Comparison of ENCODE assay signal across 21 cellular contexts in genomic region chr1:175744833-175745232, GRCh38. TPM values are rescaled to one million over a fixed set of nuclear protein-coding genes. Genes with fewer than 3 reads are reported as not detected.
DNase-seq lines count a peak whose midpoint lies in the region; ATAC-seq and TF ChIP-seq lines count a peak whose summit lies in the region.
"Had no signal": no experiment of that assay in that cellular context is flagged by ENCODE, and none has a peak within 500 bp of the region (broad histone marks: within the 10 kb centered on the region; RNA-seq: fewer than 3 reads in every experiment).

No MANE protein-coding gene starts in this region.

- H4K20me1 ChIP-seq in DOHH2 (ENCODE audit: control insufficient read depth, insufficient read depth, low read depth, low read length) (no peaks in the 10 kb centered on the region), MM.1S (ENCODE audit: insufficient read depth, low read length) (no peaks in the 10 kb centered on the region), osteoblast (ENCODE audit: insufficient read depth, low read length) (no peaks in the 10 kb centered on the region)

- TF ChIP-seq CTCF in DOHH2 (IDR thresholded peaks at IDR 0.05; ENCODE audit: low read depth, low read length, poor library complexity, severe bottlenecking) (peak; percentile 66), MM.1S (IDR thresholded peaks at IDR 0.05; ENCODE audit: low read length) (peak; percentile 39), colonic mucosa (IDR thresholded peaks at IDR 0.05) (peak; percentile 13), osteoblast (IDR thresholded peaks at IDR 0.05; ENCODE audit: extremely low read depth, low read depth, low read length) (peak; percentile 25)

- H3K27me3 ChIP-seq in DOHH2 (ENCODE audit: control insufficient read depth, low read length), result peaks cover 5% of the 10 kb centered on the region
- H3K27me3 ChIP-seq in MM.1S (replicated peaks; ENCODE audit: insufficient read depth, low read length), result no peaks in the 10 kb centered on the region
- no peaks in the 10 kb centered on the region for H3K27me3 ChIP-seq in colonic mucosa
- no peaks in the 10 kb centered on the region for H3K27me3 ChIP-seq in osteoblast (ENCODE audit: insufficient read depth, low read length)

- no peak overlapping the region for H3K4me2 ChIP-seq in DOHH2 (ENCODE audit: low read length)
- H3K4me2 ChIP-seq in MM.1S (ENCODE audit: low read depth, low read length), result no peak overlapping the region
- H3K4me2 ChIP-seq in osteoblast (ENCODE audit: insufficient read depth, low read length), result no peak overlapping the region

- H3K4me3 ChIP-seq in DOHH2 (ENCODE audit: low read length), result no peak overlapping the region
- H3K4me3 ChIP-seq in MM.1S (ENCODE audit: low read length), result no peak overlapping the region
- no peak overlapping the region for H3K4me3 ChIP-seq in colonic mucosa
- H3K4me3 ChIP-seq in osteoblast (ENCODE audit: insufficient read depth, low read length), result no peak overlapping the region
- H3K4me3 ChIP-seq: left ventricle myocardium inferior, tibial artery had no signal

- no peaks in the 10 kb centered on the region for H3K9me3 ChIP-seq in DOHH2 (ENCODE audit: control insufficient read depth, insufficient read depth, low read length)
- no peaks in the 10 kb centered on the region for H3K9me3 ChIP-seq in MM.1S (replicated peaks; ENCODE audit: insufficient read depth, low read length)
- H3K9me3 ChIP-seq in colonic mucosa, result no peaks in the 10 kb centered on the region
- no peaks in the 10 kb centered on the region for H3K9me3 ChIP-seq in osteoblast (ENCODE audit: low read depth, low read length)
- H3K9me3 ChIP-seq: left ventricle myocardium inferior, tibial artery had no signal

- intact Hi-C loops in colonic mucosa (cut with DNase I), result loop anchor here (10.0 kb wide), 2 partner anchors 140 to 260 kb away; no protein-coding TSS in a partner anchor

- H2AFZ ChIP-seq in MM.1S (ENCODE audit: low read length) (no peak overlapping the region), osteoblast (ENCODE audit: low read length) (no peak overlapping the region)

- DNase-seq in MM.1S (no peak), colonic mucosa (no peak), osteoblast (ENCODE audit: insufficient read length, low spot score, missing footprints) (no peak), C1 segment of cervical spinal cord (lab: John Stamatoyannopoulos, UW) (no peak)
- DNase-seq: activated B cell treated with CpG ODN at 0.5 μM for 24 hours; activated CD8-positive, alpha-beta T cell treated with anti-CD3 and anti-CD28 coated beads, Interleukin-2, amount 10 ng/mL, durations not matched to agents 7 days and 5 days; caudate nucleus; CD4-positive, CD25-positive, alpha-beta regulatory T cell; effector memory CD8-positive, alpha-beta T cell; foreskin melanocyte; KG1; left ventricle myocardium inferior; NCI-H1694; posterior cingulate gyrus; tibial artery had no signal

- H3K4me1 ChIP-seq in DOHH2 (ENCODE audit: control insufficient read depth, low read length) (no peaks in the 10 kb centered on the region), MM.1S (ENCODE audit: low read length) (no peaks in the 10 kb centered on the region), colonic mucosa (no peaks in the 10 kb centered on the region), osteoblast (ENCODE audit: insufficient read depth, low read length) (no peaks in the 10 kb centered on the region)
- H3K4me1 ChIP-seq: left ventricle myocardium inferior had no signal

- H3K79me2 ChIP-seq in DOHH2 (ENCODE audit: control insufficient read depth, low read length) (no peaks in the 10 kb centered on the region), MM.1S (ENCODE audit: low read length) (no peaks in the 10 kb centered on the region), osteoblast (ENCODE audit: insufficient read depth, low read length) (no peaks in the 10 kb centered on the region)

- H3K9me2 ChIP-seq in DOHH2 (replicated peaks; ENCODE audit: control insufficient read depth, low read length) (no peaks in the 10 kb centered on the region), MM.1S (replicated peaks; ENCODE audit: insufficient read depth, low read length) (no peaks in the 10 kb centered on the region)

- ATAC-seq in GM21737 (IDR thresholded peaks at IDR 0.05; ENCODE audit: unreplicated experiment), result no peak
- ATAC-seq in HG03571 (IDR thresholded peaks at IDR 0.05; ENCODE audit: unreplicated experiment), result no peak
- ATAC-seq: activated CD8-positive, alpha-beta T cell treated with anti-CD3 and anti-CD28 coated beads, Interleukin-2, amount 10 ng/mL, durations not matched to agents 7 days and 5 days; effector memory CD8-positive, alpha-beta T cell; stimulated activated effector memory CD8-positive, alpha-beta T cell treated with anti-CD3 and anti-CD28 coated beads, Interleukin-12 subunit alpha, Interleukin-12 subunit beta, amount 100 ng/mL, for 72 hours had no signal

- H3F3A ChIP-seq in DOHH2 (ENCODE audit: control insufficient read depth, insufficient read depth) (no peaks in the 10 kb centered on the region), MM.1S (ENCODE audit: insufficient read depth, low read length) (no peaks in the 10 kb centered on the region)

- H3K36me3 ChIP-seq in DOHH2 (ENCODE audit: control insufficient read depth, low read length) (no peaks in the 10 kb centered on the region), MM.1S (replicated peaks; ENCODE audit: insufficient read depth, low read length) (no peaks in the 10 kb centered on the region), colonic mucosa (no peaks in the 10 kb centered on the region), osteoblast (ENCODE audit: insufficient read depth, low read length) (no peaks in the 10 kb centered on the region)
- H3K36me3 ChIP-seq: left ventricle myocardium inferior, tibial artery had no signal

- no peak overlapping the region for H3K9ac ChIP-seq in MM.1S (ENCODE audit: low read length)
- H3K9ac ChIP-seq in colonic mucosa (ENCODE audit: low read depth in 2 of 2, low read length in 2 of 2), result no peak overlapping the region

- H3K27ac ChIP-seq in DOHH2 (ENCODE audit: low read depth, low read length), result no peak overlapping the region
- H3K27ac ChIP-seq in MM.1S (ENCODE audit: low read length), result no peak overlapping the region
- H3K27ac ChIP-seq in colonic mucosa, result no peak overlapping the region
- no peak overlapping the region for H3K27ac ChIP-seq in osteoblast (ENCODE audit: low read depth, low read length)
- H3K27ac ChIP-seq: HL-60, left ventricle myocardium inferior, tibial artery had no signal

RNA-seq across cellular contexts. Expression of gene TNR, which starts 1.4 kb away (rescaled TPM):
- total RNA-seq in colonic mucosa, result under 1 TPM; 0.05 to 0.08 TPM
- total RNA-seq in osteoblast, result not detected in 2 replicates
- total RNA-seq: activated CD8-positive, alpha-beta T cell treated with anti-CD3 and anti-CD28 coated beads, Interleukin-2, amount 10 ng/mL, durations not matched to agents 7 days and 5 days; CD4-positive, CD25-positive, alpha-beta regulatory T cell; NCI-H460 had no signal

Comparison
In these comparisons a context has a peak if more than half of its experiments do, and no peak if none do; other contexts are left out.
1. CTCF ChIP-seq: peak in every context shown above with its lines; median percentile 66 in DOHH2; 39 in MM.1S; 25 in osteoblast; 13 in colonic mucosa.